22 cellular contexts compared by ENCODE assay signal in genomic region chr1:27166351-27166802, GRCh38. TPM values are rescaled to one million over a fixed set of nuclear protein-coding genes. Genes with fewer than 3 reads are reported as not detected.
DNase-seq lines count a peak whose midpoint lies in the region; FAIRE-seq and TF ChIP-seq lines count a peak whose summit lies in the region.
"Had no signal": no experiment of that assay in that cellular context is flagged by ENCODE, and none has a peak within 500 bp of the region (broad histone marks: within the 10 kb centered on the region; RNA-seq: fewer than 3 reads in every experiment).

No MANE protein-coding gene starts in this region.

- DNase-seq in EL (peak; percentile 76), M059J (ENCODE audit: low read depth) (peak; percentile 68), astrocyte (ENCODE audit: low read depth) (peak; percentile 8), iPS-NIHi7 (ENCODE audit: extremely low spot score) (peak; percentile 7), midbrain (lab: John Stamatoyannopoulos, UW) (no peak), GM19239 (ENCODE audit: insufficient read length, low spot score) (no peak), HuH-7.5 (ENCODE audit: low spot score) (no peak)
- DNase-seq in stimulated activated CD4-positive, alpha-beta T cell treated with anti-CD3 and anti-CD28 coated beads, Interleukin-2, amount 100 ng/mL, for 24 hours: no peak
- DNase-seq: activated CD8-positive, alpha-beta T cell treated with anti-CD3 and anti-CD28 coated beads for 36 hours; activated gamma-delta T cell treated with Interleukin-2 at 50 U/mL for 16 hours; heart left ventricle; MM.1S; NCI-H146; NCI-H524 treated with DMSO at 0.1 percent for 48 hours; stimulated activated naive B cell treated with anti-CD40 and anti-IgM and Interleukin-4, amounts not matched to agents 10 μg/mL and 1 μg/mL and 100 μg/mL, for 72 hours; SW 1271 had no signal

- no peak overlapping the region for H3K27ac Mint-ChIP-seq in astrocyte (ENCODE audit: unreplicated experiment)
- H3K27ac Mint-ChIP-seq: activated CD8-positive, alpha-beta T cell treated with anti-CD3 and anti-CD28 coated beads for 36 hours; neural progenitor cell; progenitor cell of endocrine pancreas; stimulated activated naive B cell treated with anti-CD40 and anti-IgM and Interleukin-4, amounts not matched to agents 10 μg/mL and 1 μg/mL and 100 μg/mL, for 72 hours had no signal

- no peaks in the 10 kb centered on the region for H3K79me2 ChIP-seq in astrocyte (ENCODE audit: insufficient read depth, low read length)

- H3K36me3 Mint-ChIP-seq in astrocyte (ENCODE audit: low read depth, unreplicated experiment): no peaks in the 10 kb centered on the region
- H3K36me3 Mint-ChIP-seq: neural progenitor cell had no signal

- no peaks in the 10 kb centered on the region for H3K4me1 Mint-ChIP-seq in astrocyte (ENCODE audit: low read depth, unreplicated experiment)
- H3K4me1 Mint-ChIP-seq: neural progenitor cell had no signal

- H3K4me3 Mint-ChIP-seq in astrocyte (ENCODE audit: unreplicated experiment): no peak overlapping the region
- H3K4me3 Mint-ChIP-seq: activated CD8-positive, alpha-beta T cell treated with anti-CD3 and anti-CD28 coated beads for 36 hours; neural progenitor cell; stimulated activated naive B cell treated with anti-CD40 and anti-IgM and Interleukin-4, amounts not matched to agents 10 μg/mL and 1 μg/mL and 100 μg/mL, for 72 hours had no signal

- H3K9ac ChIP-seq in astrocyte (ENCODE audit: low read length): no peak overlapping the region
- H3K9ac ChIP-seq: neural progenitor cell had no signal

- no peaks in the 10 kb centered on the region for H3K27me3 ChIP-seq in astrocyte (ENCODE audit: insufficient read depth, low read length)
- H3K27me3 ChIP-seq: breast epithelium, heart left ventricle, neural progenitor cell had no signal

- H4K20me1 ChIP-seq in astrocyte (ENCODE audit: insufficient read depth, low read length): no peaks in the 10 kb centered on the region

- no peak overlapping the region for H2AFZ ChIP-seq in astrocyte (ENCODE audit: low read depth, low read length)

- no peaks in the 10 kb centered on the region for H3K9me3 ChIP-seq in astrocyte (ENCODE audit: insufficient read depth, low read depth, low read length)
- H3K9me3 ChIP-seq: breast epithelium, heart left ventricle, thoracic aorta had no signal

- H3K4me1 ChIP-seq in astrocyte (ENCODE audit: insufficient read depth, low read length): no peaks in the 10 kb centered on the region
- H3K4me1 ChIP-seq: breast epithelium, neural progenitor cell had no signal

- no peak overlapping the region for H3K4me3 ChIP-seq in astrocyte (ENCODE audit: insufficient read depth, low read depth, low read length)
- H3K4me3 ChIP-seq: breast epithelium, coronary artery, heart left ventricle, neural progenitor cell, thoracic aorta had no signal

- H3K4me2 ChIP-seq in astrocyte (ENCODE audit: low read length): no peak overlapping the region
- H3K4me2 ChIP-seq: neural progenitor cell had no signal

- H3K27me3 Mint-ChIP-seq in astrocyte (ENCODE audit: low read depth, unreplicated experiment): no peaks in the 10 kb centered on the region
- H3K27me3 Mint-ChIP-seq: activated CD8-positive, alpha-beta T cell treated with anti-CD3 and anti-CD28 coated beads for 36 hours; progenitor cell of endocrine pancreas; stimulated activated naive B cell treated with anti-CD40 and anti-IgM and Interleukin-4, amounts not matched to agents 10 μg/mL and 1 μg/mL and 100 μg/mL, for 72 hours had no signal

- TF ChIP-seq CTCF in astrocyte (IDR thresholded peaks at IDR 0.05; ENCODE audit: insufficient read depth, low read depth, low read length): no peak

- H3K27ac ChIP-seq in astrocyte (ENCODE audit: low read depth, low read length): no peak overlapping the region
- H3K27ac ChIP-seq: breast epithelium, coronary artery, heart left ventricle, neural progenitor cell, thoracic aorta had no signal

- no peaks in the 10 kb centered on the region for H3K36me3 ChIP-seq in astrocyte (ENCODE audit: insufficient read depth, low read length)
- H3K36me3 ChIP-seq: breast epithelium, heart left ventricle, neural progenitor cell, thoracic aorta had no signal

- FAIRE-seq in astrocyte (lab: Jason Lieb, UNC): no peak
- no peak for FAIRE-seq in GM19239 (lab: Jason Lieb, UNC)
- FAIRE-seq: G401.6 had no signal

- no peaks in the 10 kb centered on the region for H3K9me3 Mint-ChIP-seq in astrocyte (ENCODE audit: unreplicated experiment)
- H3K9me3 Mint-ChIP-seq: activated CD8-positive, alpha-beta T cell treated with anti-CD3 and anti-CD28 coated beads for 36 hours; neural progenitor cell had no signal

RNA-seq across cellular contexts. Expression of gene SLC9A1, which starts 11.5 kb away (rescaled TPM):
- total RNA-seq in M059J (2014; rRNA removed; shearing (Covaris generic)): 10.0 and 24.1 TPM in 2 replicates
- total RNA-seq in astrocyte: 49.3 and 55.0 TPM in 2 replicates

Comparison
In these comparisons a context has a peak if more than half of its experiments do, and no peak if none do; other contexts are left out.
1. DNase-seq: peak in EL (single experiment), M059J (single experiment), astrocyte (single experiment) and iPS-NIHi7 (single experiment); none in stimulated activated CD4-positive, alpha-beta T cell treated with anti-CD3 and anti-CD28 coated beads, Interleukin-2, amount 100 ng/mL, for 24 hours (0 of 2), midbrain (single experiment), GM19239 (single experiment) and HuH-7.5 (single experiment).